ENCODE assay signal across 11 cellular contexts in genomic region chr10:103277713-103278299, GRCh38. TPM values are rescaled to one million over a fixed set of nuclear protein-coding genes. Genes with fewer than 3 reads are reported as not detected.
DNase-seq lines count a peak whose midpoint lies in the region; ATAC-seq and TF ChIP-seq lines count a peak whose summit lies in the region.
"Had no signal": no experiment of that assay in that cellular context is flagged by ENCODE, and none has a peak within 500 bp of the region (broad histone marks: within the 10 kb centered on the region; RNA-seq: fewer than 3 reads in every experiment).

No MANE protein-coding gene starts in this region.

- TF ChIP-seq POLR2A in esophagus muscularis mucosa (IDR thresholded peaks at IDR 0.05; ENCODE audit: low read depth), result no peak

- H3K9ac ChIP-seq in HUES64 (ENCODE audit: low read depth, low read length), result no peak overlapping the region

- 5% methylated on average over 68 of the region's 68 CpGs for WGBS in HUES64
- 9% methylated on average over 7 of the region's 68 CpGs for WGBS in esophagus muscularis mucosa

- H3K4me1 ChIP-seq in HUES64 (ENCODE audit: insufficient read depth, low read length) (peaks cover 20% of the 10 kb centered on the region), esophagus muscularis mucosa (peaks cover 8 to 23% (median 18%) of the 10 kb centered on the region in 4 donors), upper lobe of right lung (peaks cover 7% of the 10 kb centered on the region)

- H3K9me3 ChIP-seq in HUES64 (ENCODE audit: insufficient read depth, low read depth, low read length) (no peaks in the 10 kb centered on the region), esophagus muscularis mucosa (no peaks in the 10 kb centered on the region), upper lobe of right lung (no peaks in the 10 kb centered on the region)

- H3K27ac ChIP-seq in HUES64 (ENCODE audit: low read depth, low read length), result no peak overlapping the region
- H3K27ac ChIP-seq in esophagus muscularis mucosa (replicated peaks in 1 of 4), result no peak overlapping the region
- H3K27ac ChIP-seq in upper lobe of right lung, result no peak overlapping the region
- H3K27ac ChIP-seq: HL-60 had no signal

- TF ChIP-seq EP300 in esophagus muscularis mucosa (IDR thresholded peaks at IDR 0.05), result no peak

- H3K36me3 ChIP-seq in HUES64 (ENCODE audit: insufficient read depth, low read length) (no peaks in the 10 kb centered on the region), esophagus muscularis mucosa (no peaks in the 10 kb centered on the region), upper lobe of right lung (no peaks in the 10 kb centered on the region)

- peak overlapping the region; percentile 65 for H3K4me3 ChIP-seq in HUES64 (ENCODE audit: low read length)
- H3K4me3 ChIP-seq in esophagus muscularis mucosa, result peak overlapping the region; percentile 32 to 43 (median 38)
- H3K4me3 ChIP-seq in upper lobe of right lung, result no peak overlapping the region

- ATAC-seq in activated CD4-positive, CD25-positive, alpha-beta regulatory T cell treated with anti-CD3 and anti-CD28 coated beads, Interleukin-2, amount 50 U/mL, for 24 hours, result no peak
- ATAC-seq in upper lobe of right lung, result no peak

- TF ChIP-seq CTCF in esophagus muscularis mucosa (IDR thresholded peaks at IDR 0.05), result no peak
- TF ChIP-seq CTCF in upper lobe of right lung (IDR thresholded peaks at IDR 0.05), result no peak

- H3K27me3 ChIP-seq in HUES64 (ENCODE audit: insufficient read depth, low read length) (peaks cover 69% of the 10 kb centered on the region), esophagus muscularis mucosa (peaks cover 16 to 74% (median 42%) of the 10 kb centered on the region in 4 donors), upper lobe of right lung (peaks cover 68% of the 10 kb centered on the region)

- intact Hi-C loops in esophagus muscularis mucosa (cut with DNase I), result no loop called here
- intact Hi-C loops in upper lobe of right lung (cut with DNase I), result no loop called here

- DNase-seq in NCI-H1417 (lab: John Stamatoyannopoulos, UW), result peak; percentile 6 to 66 (median 60)
- DNase-seq in NCI-H1417 treated with DMSO at 0.1 percent for 48 hours (lab: John Stamatoyannopoulos, UW), result no peak
- DNase-seq in esophagus muscularis mucosa (ENCODE audit: extremely low spot score), result no peak
- DNase-seq in retina, result peak; percentile 62
- DNase-seq in UCSD-AML1 (lab: John Stamatoyannopoulos, UW; ENCODE audit: unreplicated experiment), result no peak
- DNase-seq in upper lobe of right lung, result no peak
- DNase-seq: activated gamma-delta T cell had no signal

RNA-seq across cellular contexts. Expression of gene INA, which starts 0.9 kb away (rescaled TPM):
- 8.2 TPM for polyA plus RNA-seq in HUES64 (2013, experiment 1 of 2)
- polyA plus RNA-seq in HUES64 (2013, experiment 2 of 2), result 10.3 TPM
- total RNA-seq in esophagus muscularis mucosa (1 to 10 TPM; 1.6 to 3.1 (median 2.3) TPM), upper lobe of right lung (not detected)

RNA-seq across cellular contexts. Expression of gene RPEL1, which starts 32.1 kb away (rescaled TPM):
- not detected for polyA plus RNA-seq in HUES64 (2013, experiment 1 of 2)
- polyA plus RNA-seq in HUES64 (2013, experiment 2 of 2), result not detected
- total RNA-seq in esophagus muscularis mucosa, result under 1 TPM in 1 of 4 donors, not detected in 3; 0.17 TPM
- total RNA-seq in upper lobe of right lung, result not detected
- total RNA-seq: T-helper 2 cell treated with Interferon-gamma antibody and Interleukin-4, amounts not matched to agents 100 ng/mL and 5 ng/mL, for 36 hours had no signal

Comparison
In these comparisons a context has a peak if more than half of its experiments do, and no peak if none do; other contexts are left out.
1. DNase-seq: peak in NCI-H1417 (3 of 3) and retina (single experiment); none in NCI-H1417 treated with DMSO at 0.1 percent for 48 hours (single experiment), esophagus muscularis mucosa (single experiment), UCSD-AML1 (single experiment) and upper lobe of right lung (single experiment).